Comparison of ENCODE assay signal across 1 cellular context in the genomic region with DNA sequence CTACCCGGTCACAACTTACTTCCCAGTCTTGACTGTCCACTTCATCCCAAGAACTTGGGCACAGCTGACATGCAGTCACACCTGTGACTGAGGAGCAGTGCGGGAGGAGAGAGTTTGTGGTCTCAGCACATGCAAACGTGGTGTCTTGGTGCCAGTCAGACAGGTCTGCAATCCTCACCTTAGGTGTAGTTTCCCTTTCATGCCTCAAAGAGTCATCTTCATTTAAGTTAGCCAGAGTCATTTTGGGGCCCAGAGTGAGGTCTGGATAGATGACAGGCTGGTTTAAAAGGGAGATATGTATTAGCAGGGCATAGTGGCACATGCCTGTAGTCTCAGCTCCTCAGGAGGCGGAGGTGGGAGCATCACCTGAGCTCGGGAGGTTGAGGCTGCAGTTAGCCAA.
TF ChIP-seq lines count a peak whose summit lies in the region.

No MANE protein-coding gene starts in this region.

TF ChIP-seq in GM12878, 131 proteins besides CTCF, POLR2A, EP300 and RAD21:
- TF ChIP-seq KAT2A (conservative IDR thresholded peaks at IDR 0.05; ENCODE audit: control insufficient read depth, low read depth, low read length) (no peak), RUNX3 (IDR thresholded peaks at IDR 0.05; ENCODE audit: low read length) (peak; percentile 14; the same call in 1 of the 2 replicates), BHLHE40 (IDR thresholded peaks at IDR 0.05; ENCODE audit: borderline replicate concordance in 1 of 2, low read depth in 2 of 2, low read length in 1 of 2) (peak in 1 of 2 experiments; percentile 15; a peak in 1 of 4 replicates), ZZZ3 (IDR thresholded peaks at IDR 0.05; ENCODE audit: control insufficient read depth, insufficient read length, low read depth) (no peak)
TF ChIP-seq in GM12878: peak in this region for 2.
